ENCODE assay signal across 8 cellular contexts in genomic region chr5:127031147-127031862, GRCh38. TPM values are rescaled to one million over a fixed set of nuclear protein-coding genes. Genes with fewer than 3 reads are reported as not detected.
DNase-seq lines count a peak whose midpoint lies in the region; ATAC-seq, FAIRE-seq and TF ChIP-seq lines count a peak whose summit lies in the region.

No MANE protein-coding gene starts in this region.

- peak overlapping the region; percentile 48 for H3K27ac Mint-ChIP-seq in activated T-helper 1 cell treated with anti-CD3 and anti-CD28 coated beads, Interleukin-12 subunit alpha, Interleukin-12 subunit beta, Interleukin-2, Interleukin-4 antibody, amounts not matched to agents 30 ng/mL and 10 ng/mL and 1 ng/mL, durations not matched to agents 14 hours and 24 hours and 36 hours

- intact Hi-C loops in activated T-helper 1 cell treated with anti-CD3 and anti-CD28 coated beads, Interleukin-12 subunit alpha, Interleukin-12 subunit beta, Interleukin-2, Interleukin-4 antibody, amounts not matched to agents 30 ng/mL and 10 ng/mL and 1 ng/mL, durations not matched to agents 14 hours and 24 hours and 36 hours (cut with micrococcal nuclease) = loop anchor here (2.0 to 10.0 kb wide), 4 partner anchors 179 to 609 kb away; partner anchors contain the start of gene GRAMD2B

- H3K4me3 Mint-ChIP-seq in activated T-helper 1 cell treated with anti-CD3 and anti-CD28 coated beads, Interleukin-12 subunit alpha, Interleukin-12 subunit beta, Interleukin-2, Interleukin-4 antibody, amounts not matched to agents 30 ng/mL and 10 ng/mL and 1 ng/mL, durations not matched to agents 14 hours and 24 hours and 36 hours = peak overlapping the region; percentile 89

- H4K20me1 ChIP-seq in hepatocyte (ENCODE audit: insufficient read depth, poor library complexity, severe bottlenecking) = no peaks in the 10 kb centered on the region

- DNase-seq in AG04450 (ENCODE audit: low read depth, low spot score) (no peak), HTR-8/SVneo (ENCODE audit: insufficient read length, low spot score) (peak; percentile 3), hepatocyte (ENCODE audit: low spot score) (peak; percentile 40), DMS79 treated with DMSO at 0.1 percent for 48 hours (lab: John Stamatoyannopoulos, UW) (no peak), putamen (ENCODE audit: low spot score) (no peak)
- DNase-seq in activated T-helper 1 cell treated with anti-CD3 and anti-CD28 coated beads, Interleukin-12 subunit alpha, Interleukin-12 subunit beta, Interleukin-2, Interleukin-4 antibody, amounts not matched to agents 30 ng/mL and 10 ng/mL and 1 ng/mL, durations not matched to agents 14 hours and 24 hours and 36 hours (ENCODE audit: low spot score) = peak; percentile 12

- peak overlapping the region; percentile 83 for H2AFZ ChIP-seq in hepatocyte

- POLR2A ChIA-PET in AG04450 (lab: Yijun Ruan, JAX) = interaction anchor here (0.6 kb wide), 2 partner anchors 60 to 430 kb away, joined by 5 to 7 read pairs; no protein-coding TSS in a partner anchor

- H3K79me2 ChIP-seq in hepatocyte = no peaks in the 10 kb centered on the region

- H3K4me1 Mint-ChIP-seq in activated T-helper 1 cell treated with anti-CD3 and anti-CD28 coated beads, Interleukin-12 subunit alpha, Interleukin-12 subunit beta, Interleukin-2, Interleukin-4 antibody, amounts not matched to agents 30 ng/mL and 10 ng/mL and 1 ng/mL, durations not matched to agents 14 hours and 24 hours and 36 hours (ENCODE audit: low read depth) = peaks cover 26% of the 10 kb centered on the region

- H3K4me3 ChIP-seq in AG04450 (ENCODE audit: low read depth, low read length) = peak overlapping the region; percentile 72
- peak overlapping the region; percentile 27 for H3K4me3 ChIP-seq in hepatocyte
- peak overlapping the region; percentile 54 to 86 (median 69) for H3K4me3 ChIP-seq in skin epidermis

- H3K36me3 Mint-ChIP-seq in activated T-helper 1 cell treated with anti-CD3 and anti-CD28 coated beads, Interleukin-12 subunit alpha, Interleukin-12 subunit beta, Interleukin-2, Interleukin-4 antibody, amounts not matched to agents 30 ng/mL and 10 ng/mL and 1 ng/mL, durations not matched to agents 14 hours and 24 hours and 36 hours (ENCODE audit: low read depth) = peaks cover 5% of the 10 kb centered on the region

- H3K9me3 ChIP-seq in AG04450 (ENCODE audit: control insufficient read depth, insufficient read depth, low read length) (no peaks in the 10 kb centered on the region; the same call in 1 of the 2 replicates), hepatocyte (ENCODE audit: low read depth) (no peaks in the 10 kb centered on the region)

- peak; percentile 16 for ATAC-seq in GM19351 (IDR thresholded peaks at IDR 0.05; ENCODE audit: unreplicated experiment)

- no peaks in the 10 kb centered on the region for H3K36me3 ChIP-seq in hepatocyte (replicated peaks; ENCODE audit: insufficient read depth, low read depth)

- no peaks in the 10 kb centered on the region for H3K9me2 ChIP-seq in hepatocyte (replicated peaks; ENCODE audit: insufficient read depth)

- no peaks in the 10 kb centered on the region for H3K27me3 ChIP-seq in AG04450 (ENCODE audit: control insufficient read depth, insufficient read depth, low read length)
- peaks cover 22% of the 10 kb centered on the region for H3K27me3 ChIP-seq in hepatocyte

- CTCF ChIA-PET in AG04450 (lab: Charles Lee) = interaction anchor here (1.2 to 2.2 kb wide), 4 partner anchors 13 to 461 kb away, joined by 3 to 6 read pairs (median 4); no protein-coding TSS in a partner anchor

- H3K27ac ChIP-seq in AG04450 (ENCODE audit: low read depth, low read length) = peak overlapping the region; percentile 60
- peak overlapping the region; percentile 36 for H3K27ac ChIP-seq in hepatocyte
- H3K27ac ChIP-seq in skin epidermis = peak overlapping the region in 19 of 21 experiments; percentile 27 to 89 (median 79)

- FAIRE-seq in HTR-8/SVneo (lab: Jason Lieb, UNC) = no peak

- no peaks in the 10 kb centered on the region for H3K9me3 Mint-ChIP-seq in activated T-helper 1 cell treated with anti-CD3 and anti-CD28 coated beads, Interleukin-12 subunit alpha, Interleukin-12 subunit beta, Interleukin-2, Interleukin-4 antibody, amounts not matched to agents 30 ng/mL and 10 ng/mL and 1 ng/mL, durations not matched to agents 14 hours and 24 hours and 36 hours

- H3K4me2 ChIP-seq in hepatocyte = peak overlapping the region; percentile 92

- TF ChIP-seq CTCF in AG04450 (IDR thresholded peaks at IDR 0.05; ENCODE audit: low read depth, low read length) (no peak), hepatocyte (IDR thresholded peaks at IDR 0.05; ENCODE audit: poor library complexity) (no peak)

- peaks cover 35% of the 10 kb centered on the region for H3K27me3 Mint-ChIP-seq in activated T-helper 1 cell treated with anti-CD3 and anti-CD28 coated beads, Interleukin-12 subunit alpha, Interleukin-12 subunit beta, Interleukin-2, Interleukin-4 antibody, amounts not matched to agents 30 ng/mL and 10 ng/mL and 1 ng/mL, durations not matched to agents 14 hours and 24 hours and 36 hours (ENCODE audit: insufficient read depth)

- peaks cover 11% of the 10 kb centered on the region for H3K4me1 ChIP-seq in hepatocyte (ENCODE audit: insufficient read depth)

- WGBS in hepatocyte (ENCODE audit: low lambda C conversion rate, missing lambda C conversion rate) = 22% methylated on average over 45 of the region's 45 CpGs

RNA-seq across cellular contexts. Expression of gene MARCHF3, which starts 0.9 kb away (rescaled TPM):
- polyA plus RNA-seq in AG04450 (2011; rRNA removed) (6.7 and 6.8 TPM in 2 replicates), hepatocyte (20.4 and 24.3 TPM in 2 replicates)
- polyA minus RNA-seq in AG04450 (2011; rRNA and poly(A)+ RNA removed) = 8.5 and 15.1 TPM in 2 replicates
- total RNA-seq in activated T-helper 1 cell treated with anti-CD3 and anti-CD28 coated beads, Interleukin-12 subunit alpha, Interleukin-12 subunit beta, Interleukin-2, Interleukin-4 antibody, amounts not matched to agents 30 ng/mL and 10 ng/mL and 1 ng/mL, durations not matched to agents 14 hours and 24 hours and 36 hours = 5.2 and 5.9 TPM in 2 replicates
- 3.5 and 9.4 TPM in 2 replicates for total RNA-seq in hepatocyte

RNA-seq across cellular contexts. Expression of gene C5orf63, which starts 42.0 kb away (rescaled TPM):
- 2.9 and 3.2 TPM in 2 replicates for polyA plus RNA-seq in AG04450 (2011; rRNA removed)
- 1.0 and 1.1 TPM in 2 replicates for polyA minus RNA-seq in AG04450 (2011; rRNA and poly(A)+ RNA removed)
- 4.0 and 7.0 TPM in 2 replicates for total RNA-seq in activated T-helper 1 cell treated with anti-CD3 and anti-CD28 coated beads, Interleukin-12 subunit alpha, Interleukin-12 subunit beta, Interleukin-2, Interleukin-4 antibody, amounts not matched to agents 30 ng/mL and 10 ng/mL and 1 ng/mL, durations not matched to agents 14 hours and 24 hours and 36 hours
- 0.23 and 0.24 TPM in 2 replicates for total RNA-seq in hepatocyte
- 0.57 and 1.7 TPM in 2 replicates for polyA plus RNA-seq in hepatocyte

Comparison
In these comparisons a context has a peak if more than half of its experiments do, and no peak if none do; other contexts are left out.
1. DNase-seq: peak in HTR-8/SVneo (single experiment), activated T-helper 1 cell treated with anti-CD3 and anti-CD28 coated beads, Interleukin-12 subunit alpha, Interleukin-12 subunit beta, Interleukin-2, Interleukin-4 antibody, amounts not matched to agents 30 ng/mL and 10 ng/mL and 1 ng/mL, durations not matched to agents 14 hours and 24 hours and 36 hours (single experiment) and hepatocyte (single experiment); none in AG04450 (single experiment), DMS79 treated with DMSO at 0.1 percent for 48 hours (single experiment) and putamen (single experiment).
2. Peak in every context shown above with its lines, with median percentiles within 50 percentile points of each other: H3K27ac ChIP-seq and H3K4me3 ChIP-seq.